12 cellular contexts compared by ENCODE assay signal in genomic region chr2:8571792-8572499, GRCh38.
A peak's percentile ranks its signal among the peaks of the same experiment; 100 is the strongest.
DNase-seq lines count a peak whose midpoint lies in the region; ATAC-seq, FAIRE-seq and TF ChIP-seq lines count a peak whose summit lies in the region.
"Had no signal": no experiment of that assay in that cellular context is flagged by ENCODE, and none has a peak within 500 bp of the region (broad histone marks: within the 10 kb centered on the region; RNA-seq: fewer than 3 reads in every experiment).

No MANE protein-coding gene starts in this region.

- no peak for TF ChIP-seq POLR2A in A549 (IDR thresholded peaks at IDR 0.05; ENCODE audit: low read length)

- no peaks in the 10 kb centered on the region for H3K9me2 ChIP-seq in OCI-LY7 (ENCODE audit: insufficient read depth, low read length)

- no peak overlapping the region for H3K27ac Mint-ChIP-seq in activated CD8-positive, alpha-beta memory T cell treated with anti-CD3 and anti-CD28 coated beads, Interleukin-2, amount 10 ng/mL, durations not matched to agents 7 days and 5 days

- H4K20me1 ChIP-seq in OCI-LY7 (ENCODE audit: insufficient read depth, low read length): no peaks in the 10 kb centered on the region

- no peak for TF ChIP-seq EP300 in A549 (IDR thresholded peaks at IDR 0.05)

- TF ChIP-seq CTCF in A549 (IDR thresholded peaks at IDR 0.05) (no peak), OCI-LY7 (conservative IDR thresholded peaks at IDR 0.05; ENCODE audit: low read length) (no peak)

- intact Hi-C loops in OCI-LY7 (cut with micrococcal nuclease; ENCODE audit: unreplicated experiment): loop anchor here (1.0 to 10.0 kb wide), 6 partner anchors 20 to 1517 kb away; no protein-coding TSS in a partner anchor

- H3K79me2 ChIP-seq in OCI-LY7 (ENCODE audit: insufficient read depth, low read depth, low read length): peaks cover 33% of the 10 kb centered on the region

- H2AFZ ChIP-seq in OCI-LY7 (ENCODE audit: low read length): no peak overlapping the region

- DNase-seq in A549 (ENCODE audit: low read depth in 1 of 2, low spot score in 1 of 2) (no peak), H7 (peak; percentile 37), OCI-LY7 (ENCODE audit: low spot score) (peak; percentile 52), mesenteric fat pad (ENCODE audit: low spot score) (peak; percentile 79), epidermal melanocyte (ENCODE audit: insufficient read length, low spot score) (no peak), AG20443 (ENCODE audit: low spot score) (no peak)
- no peak for DNase-seq in activated CD8-positive, alpha-beta memory T cell treated with anti-CD3 and anti-CD28 coated beads, Interleukin-2, amount 10 ng/mL, durations not matched to agents 7 days and 5 days
- DNase-seq: activated effector memory CD4-positive, alpha-beta T cell treated with anti-CD3 and anti-CD28 coated beads, Interleukin-2, amount 50 U/mL, for 16 hours; psoas muscle; Right ventricle myocardium superior had no signal

- no TSS peak for BruUV-seq in OCI-LY7 (replicated peaks; lab: Mats Ljungman, UMichigan)

- ATAC-seq in A549: peak in 1 of 2 experiments; percentile 53; a peak in 3 of 6 replicates
- no peak for ATAC-seq in GM18858 (IDR thresholded peaks at IDR 0.05; ENCODE audit: unreplicated experiment)
- no peak for ATAC-seq in activated CD8-positive, alpha-beta memory T cell treated with anti-CD3 and anti-CD28 coated beads, Interleukin-2, amount 10 ng/mL, durations not matched to agents 7 days and 5 days
- ATAC-seq: psoas muscle had no signal

- H3K4me1 ChIP-seq in A549 (peaks cover 23% of the 10 kb centered on the region), OCI-LY7 (ENCODE audit: insufficient read depth, low read length, poor library complexity, severe bottlenecking) (peaks cover 91% of the 10 kb centered on the region)
- H3K4me1 ChIP-seq: psoas muscle had no signal

- H3K9me3 ChIP-seq in A549: no peaks in the 10 kb centered on the region
- H3K9me3 ChIP-seq in OCI-LY7 (ENCODE audit: low read length): no peaks in the 10 kb centered on the region
- H3K9me3 ChIP-seq: psoas muscle, vagina had no signal

- H3K27me3 Mint-ChIP-seq in activated CD8-positive, alpha-beta memory T cell treated with anti-CD3 and anti-CD28 coated beads, Interleukin-2, amount 10 ng/mL, durations not matched to agents 7 days and 5 days: peaks cover 20% of the 10 kb centered on the region

- no peak for FAIRE-seq in A549 (lab: Jason Lieb, UNC)

- H3K4me1 Mint-ChIP-seq in activated CD8-positive, alpha-beta memory T cell treated with anti-CD3 and anti-CD28 coated beads, Interleukin-2, amount 10 ng/mL, durations not matched to agents 7 days and 5 days: peaks cover 24% of the 10 kb centered on the region

- POLR2A ChIA-PET in A549 (lab: Yijun Ruan, JAX) (no interaction called here), OCI-LY7 (lab: Charles Lee) (interaction anchor here (0.6 to 7.6 kb wide), 17 partner anchors 11 to 1003 kb away, joined by 3 to 168 read pairs (median 7); partner anchors contain the start of gene ID2)

- H3K36me3 ChIP-seq in H7 (replicated peaks; ENCODE audit: control insufficient read depth, insufficient read depth, low read length): no peaks in the 10 kb centered on the region
- peaks cover 41% of the 10 kb centered on the region for H3K36me3 ChIP-seq in OCI-LY7 (ENCODE audit: insufficient read depth, low read length)
- H3K36me3 ChIP-seq: vagina had no signal

- no peaks in the 10 kb centered on the region for H3K9me3 Mint-ChIP-seq in activated CD8-positive, alpha-beta memory T cell treated with anti-CD3 and anti-CD28 coated beads, Interleukin-2, amount 10 ng/mL, durations not matched to agents 7 days and 5 days (ENCODE audit: low read depth)

- CTCF ChIA-PET in A549 (lab: Yijun Ruan, JAX): interaction anchor here (1.0 to 1.2 kb wide), 2 partner anchors 27 to 33 kb away, joined by 3 read pairs; no protein-coding TSS in a partner anchor
- CTCF ChIA-PET in OCI-LY7 (lab: Charles Lee; ENCODE audit: unreplicated experiment): interaction anchor here (0.5 to 2.0 kb wide), 7 partner anchors 9 to 57 kb away, joined by 3 to 6 read pairs (median 4); no protein-coding TSS in a partner anchor
- CTCF ChIA-PET in activated CD8-positive, alpha-beta memory T cell treated with anti-CD3 and anti-CD28 coated beads, Interleukin-2, amount 10 ng/mL, durations not matched to agents 7 days and 5 days (lab: Charles Lee): interaction anchor here (1.4 kb wide), 1 partner anchor 12 kb away, joined by 4 read pairs; no protein-coding TSS in a partner anchor

- TF ChIP-seq RAD21 in A549 (conservative IDR thresholded peaks at IDR 0.05 in 1 of 2, IDR thresholded peaks at IDR 0.05 in 1 of 2): no peak

- H3K4me2 ChIP-seq in A549 (peak overlapping the region; percentile 26; the same call in 1 of the 3 replicates), OCI-LY7 (ENCODE audit: low read length) (peak overlapping the region; percentile 90)

- H3K4me3 Mint-ChIP-seq in activated CD8-positive, alpha-beta memory T cell treated with anti-CD3 and anti-CD28 coated beads, Interleukin-2, amount 10 ng/mL, durations not matched to agents 7 days and 5 days: no peak overlapping the region

- H3K27ac ChIP-seq in A549 (peak overlapping the region in 1 of 2 experiments; percentile 24; a peak in 1 of 6 replicates), OCI-LY7 (ENCODE audit: low read depth, low read length, poor library complexity, severe bottlenecking) (peak overlapping the region; percentile 98)
- H3K27ac ChIP-seq: psoas muscle, vagina had no signal

- H3K4me3 ChIP-seq in A549: no peak overlapping the region
- no peak overlapping the region for H3K4me3 ChIP-seq in H7 (ENCODE audit: insufficient read depth, low read depth, low read length)
- peak overlapping the region; percentile 75 for H3K4me3 ChIP-seq in OCI-LY7 (ENCODE audit: low read depth, low read length, poor library complexity, severe bottlenecking)
- H3K4me3 ChIP-seq: psoas muscle, vagina had no signal

- no peaks in the 10 kb centered on the region for H3K36me3 Mint-ChIP-seq in activated CD8-positive, alpha-beta memory T cell treated with anti-CD3 and anti-CD28 coated beads, Interleukin-2, amount 10 ng/mL, durations not matched to agents 7 days and 5 days

- 58% methylated on average over 8 of the region's 10 CpGs for WGBS in A549 (ENCODE audit: missing lambda C conversion rate)

- H3K27me3 ChIP-seq in H7 (ENCODE audit: control insufficient read depth, insufficient read depth, low read length): no peaks in the 10 kb centered on the region
- H3K27me3 ChIP-seq: vagina had no signal

TF ChIP-seq in A549, 52 proteins besides CTCF, POLR2A, EP300 and RAD21:
- TF ChIP-seq FOXS1 (CRISPR knock-in tag; IDR thresholded peaks at IDR 0.05): no peak
- peak; percentile 65 for TF ChIP-seq KDM1A (IDR thresholded peaks at IDR 0.05; ENCODE audit: low read depth)
- no peak for TF ChIP-seq EHMT2 (IDR thresholded peaks at IDR 0.05; ENCODE audit: low read depth)
- peak; percentile 94 for TF ChIP-seq ZFP36 (IDR thresholded peaks at IDR 0.05; ENCODE audit: borderline replicate concordance, partially characterized antibody)
TF ChIP-seq in A549: peak in this region for 2.

Comparison
In these comparisons a context has a peak if more than half of its experiments do, and no peak if none do; other contexts are left out.
1. DNase-seq: peak in H7 (single experiment), OCI-LY7 (single experiment) and mesenteric fat pad (single experiment); none in A549 (0 of 2), activated CD8-positive, alpha-beta memory T cell treated with anti-CD3 and anti-CD28 coated beads, Interleukin-2, amount 10 ng/mL, durations not matched to agents 7 days and 5 days (single experiment), epidermal melanocyte (single experiment) and AG20443 (single experiment).